ENCODE assay signal across 1 cellular context in genomic region chr2:105576440-105577241, GRCh38.
TF ChIP-seq lines count a peak whose summit lies in the region.

No MANE protein-coding gene starts in this region.

TF ChIP-seq in GM23338, 12 proteins besides CTCF, POLR2A, EP300 and RAD21 (continued from another document):
- TF ChIP-seq ZNF114 (CRISPR knock-in tag; IDR thresholded peaks at IDR 0.05) (no peak), ZNF331 (CRISPR knock-in tag; IDR thresholded peaks at IDR 0.05; ENCODE audit: low read depth) (no peak), JUNB (IDR thresholded peaks at IDR 0.05; ENCODE audit: unreplicated experiment) (no peak)
- TF ChIP-seq, protein P1, sequence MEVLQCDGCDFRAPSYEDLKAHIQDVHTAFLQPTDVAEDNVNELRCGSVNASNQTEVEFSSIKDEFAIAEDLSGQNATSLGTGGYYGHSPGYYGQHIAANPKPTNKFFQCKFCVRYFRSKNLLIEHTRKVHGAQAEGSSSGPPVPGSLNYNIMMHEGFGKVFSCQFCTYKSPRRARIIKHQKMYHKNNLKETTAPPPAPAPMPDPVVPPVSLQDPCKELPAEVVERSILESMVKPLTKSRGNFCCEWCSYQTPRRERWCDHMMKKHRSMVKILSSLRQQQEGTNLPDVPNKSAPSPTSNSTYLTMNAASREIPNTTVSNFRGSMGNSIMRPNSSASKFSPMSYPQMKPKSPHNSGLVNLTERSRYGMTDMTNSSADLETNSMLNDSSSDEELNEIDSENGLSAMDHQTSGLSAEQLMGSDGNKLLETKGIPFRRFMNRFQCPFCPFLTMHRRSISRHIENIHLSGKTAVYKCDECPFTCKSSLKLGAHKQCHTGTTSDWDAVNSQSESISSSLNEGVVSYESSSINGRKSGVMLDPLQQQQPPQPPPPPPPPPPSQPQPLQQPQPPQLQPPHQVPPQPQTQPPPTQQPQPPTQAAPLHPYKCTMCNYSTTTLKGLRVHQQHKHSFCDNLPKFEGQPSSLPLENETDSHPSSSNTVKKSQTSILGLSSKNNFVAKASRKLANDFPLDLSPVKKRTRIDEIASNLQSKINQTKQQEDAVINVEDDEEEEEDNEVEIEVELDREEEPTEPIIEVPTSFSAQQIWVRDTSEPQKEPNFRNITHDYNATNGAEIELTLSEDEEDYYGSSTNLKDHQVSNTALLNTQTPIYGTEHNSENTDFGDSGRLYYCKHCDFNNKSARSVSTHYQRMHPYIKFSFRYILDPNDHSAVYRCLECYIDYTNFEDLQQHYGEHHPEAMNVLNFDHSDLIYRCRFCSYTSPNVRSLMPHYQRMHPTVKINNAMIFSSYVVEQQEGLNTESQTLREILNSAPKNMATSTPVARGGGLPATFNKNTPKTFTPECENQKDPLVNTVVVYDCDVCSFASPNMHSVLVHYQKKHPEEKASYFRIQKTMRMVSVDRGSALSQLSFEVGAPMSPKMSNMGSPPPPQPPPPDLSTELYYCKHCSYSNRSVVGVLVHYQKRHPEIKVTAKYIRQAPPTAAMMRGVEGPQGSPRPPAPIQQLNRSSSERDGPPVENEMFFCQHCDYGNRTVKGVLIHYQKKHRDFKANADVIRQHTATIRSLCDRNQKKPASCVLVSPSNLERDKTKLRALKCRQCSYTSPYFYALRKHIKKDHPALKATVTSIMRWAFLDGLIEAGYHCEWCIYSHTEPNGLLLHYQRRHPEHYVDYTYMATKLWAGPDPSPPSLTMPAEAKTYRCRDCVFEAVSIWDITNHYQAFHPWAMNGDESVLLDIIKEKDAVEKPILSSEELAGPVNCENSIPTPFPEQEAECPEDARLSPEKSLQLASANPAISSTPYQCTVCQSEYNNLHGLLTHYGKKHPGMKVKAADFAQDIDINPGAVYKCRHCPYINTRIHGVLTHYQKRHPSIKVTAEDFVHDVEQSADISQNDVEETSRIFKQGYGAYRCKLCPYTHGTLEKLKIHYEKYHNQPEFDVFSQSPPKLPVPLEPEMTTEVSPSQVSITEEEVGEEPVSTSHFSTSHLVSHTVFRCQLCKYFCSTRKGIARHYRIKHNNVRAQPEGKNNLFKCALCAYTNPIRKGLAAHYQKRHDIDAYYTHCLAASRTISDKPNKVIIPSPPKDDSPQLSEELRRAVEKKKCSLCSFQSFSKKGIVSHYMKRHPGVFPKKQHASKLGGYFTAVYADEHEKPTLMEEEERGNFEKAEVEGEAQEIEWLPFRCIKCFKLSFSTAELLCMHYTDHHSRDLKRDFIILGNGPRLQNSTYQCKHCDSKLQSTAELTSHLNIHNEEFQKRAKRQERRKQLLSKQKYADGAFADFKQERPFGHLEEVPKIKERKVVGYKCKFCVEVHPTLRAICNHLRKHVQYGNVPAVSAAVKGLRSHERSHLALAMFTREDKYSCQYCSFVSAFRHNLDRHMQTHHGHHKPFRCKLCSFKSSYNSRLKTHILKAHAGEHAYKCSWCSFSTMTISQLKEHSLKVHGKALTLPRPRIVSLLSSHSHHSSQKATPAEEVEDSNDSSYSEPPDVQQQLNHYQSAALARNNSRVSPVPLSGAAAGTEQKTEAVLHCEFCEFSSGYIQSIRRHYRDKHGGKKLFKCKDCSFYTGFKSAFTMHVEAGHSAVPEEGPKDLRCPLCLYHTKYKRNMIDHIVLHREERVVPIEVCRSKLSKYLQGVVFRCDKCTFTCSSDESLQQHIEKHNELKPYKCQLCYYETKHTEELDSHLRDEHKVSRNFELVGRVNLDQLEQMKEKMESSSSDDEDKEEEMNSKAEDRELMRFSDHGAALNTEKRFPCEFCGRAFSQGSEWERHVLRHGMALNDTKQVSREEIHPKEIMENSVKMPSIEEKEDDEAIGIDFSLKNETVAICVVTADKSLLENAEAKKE (CRISPR knock-in tag; IDR thresholded peaks at IDR 0.05): no peak
